8 cellular contexts compared by ENCODE assay signal in the genomic region with DNA sequence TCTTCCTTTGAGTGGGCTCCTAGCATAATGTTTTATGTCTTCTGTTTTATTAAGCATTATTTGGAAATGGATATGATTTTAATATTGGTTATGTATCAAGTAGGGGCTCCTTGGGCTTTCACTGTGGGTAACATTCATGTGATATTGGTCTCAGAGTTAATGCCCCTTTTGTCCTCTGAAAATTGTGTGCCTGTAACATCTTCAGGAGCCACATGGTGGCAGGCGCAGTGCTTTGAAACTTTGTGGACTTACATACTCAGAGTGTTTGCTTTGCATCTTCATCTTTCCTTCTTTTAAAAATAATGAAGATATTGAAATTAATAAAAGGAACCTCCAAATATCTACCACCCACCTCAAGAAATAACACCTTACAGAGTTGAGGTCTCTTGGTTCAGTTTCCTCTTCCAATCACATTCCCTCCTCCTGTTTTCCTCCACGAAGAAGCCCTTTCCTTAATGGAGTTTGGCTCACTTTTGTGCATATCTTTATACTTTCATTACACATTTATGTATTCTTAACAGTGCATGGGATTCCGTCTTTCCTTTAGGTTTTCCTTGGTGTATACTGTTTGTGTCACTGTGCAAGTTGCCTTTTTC.
DNase-seq lines count a peak whose midpoint lies in the region; ATAC-seq and TF ChIP-seq lines count a peak whose summit lies in the region.

No MANE protein-coding gene starts in this region.

- H2BK12ac ChIP-seq in mesenchymal stem cell (ENCODE audit: low read length in 2 of 2) (no peak overlapping the region), neuronal stem cell (ENCODE audit: low read length) (no peak overlapping the region)

- no peak overlapping the region for H4K91ac ChIP-seq in mesenchymal stem cell (ENCODE audit: low read length)
- H4K91ac ChIP-seq in neuronal stem cell (ENCODE audit: low read depth, low read length, poor library complexity) = no peak overlapping the region

- H3K4me3 ChIP-seq in HCT116 (replicated peaks in 1 of 2; ENCODE audit: low read depth in 1 of 2, low read length in 2 of 2) = no peak overlapping the region
- no peak overlapping the region for H3K4me3 ChIP-seq in colonic mucosa
- no peak overlapping the region for H3K4me3 ChIP-seq in mesenchymal stem cell (ENCODE audit: insufficient read depth in 1 of 2, low read depth in 1 of 2, low read length in 2 of 2)
- no peak overlapping the region for H3K4me3 ChIP-seq in MG63
- no peak overlapping the region for H3K4me3 ChIP-seq in neuronal stem cell (ENCODE audit: low read length in 2 of 2)

- peak; percentile 37 to 52 (median 43); a peak in 5 of 6 replicates for TF ChIP-seq CTCF in HCT116 (IDR thresholded peaks at IDR 0.05 in 2 of 3, conservative IDR thresholded peaks at IDR 0.05 in 1 of 3; ENCODE audit: borderline replicate concordance in 1 of 3, insufficient read depth in 1 of 3, low read depth in 2 of 3, low read length in 2 of 3)
- peak; percentile 31 for TF ChIP-seq CTCF in colonic mucosa (IDR thresholded peaks at IDR 0.05)

- TF ChIP-seq RAD21 in HCT116 (IDR thresholded peaks at IDR 0.05; ENCODE audit: low read depth) = peak; percentile 53

- DNase-seq in COR-L47 (lab: John Stamatoyannopoulos, UW) = peak; percentile 50
- DNase-seq in HCT116 (ENCODE audit: low read depth, low spot score) = no peak
- no peak for DNase-seq in colonic mucosa
- peak; percentile 64 for DNase-seq in mesenchymal stem cell
- no peak for DNase-seq in MG63
- no peak for DNase-seq in GM03348 (ENCODE audit: low spot score)
- no peak for DNase-seq in neuronal stem cell (ENCODE audit: low spot score)

- H3K4me1 ChIP-seq in HCT116 (ENCODE audit: control insufficient read depth in 1 of 2, insufficient read depth in 2 of 2, low read length in 2 of 2) = no peaks in the 10 kb centered on the region
- no peaks in the 10 kb centered on the region for H3K4me1 ChIP-seq in colonic mucosa
- H3K4me1 ChIP-seq in mesenchymal stem cell (ENCODE audit: control insufficient read depth, insufficient read depth, low read depth, low read length) = peaks cover 20% of the 10 kb centered on the region
- peaks cover 0 to 1% of the 10 kb centered on the region in 2 donors for H3K4me1 ChIP-seq in neuronal stem cell (ENCODE audit: control insufficient read depth in 2 of 2, insufficient read depth in 1 of 2, low read depth in 1 of 2, low read length in 2 of 2)

- no peak overlapping the region for H2AK5ac ChIP-seq in mesenchymal stem cell (ENCODE audit: low read length, severe bottlenecking)
- no peak overlapping the region for H2AK5ac ChIP-seq in neuronal stem cell (ENCODE audit: low read depth, low read length)

- H3K4ac ChIP-seq in mesenchymal stem cell (ENCODE audit: low read depth in 1 of 2, low read length in 2 of 2) (no peak overlapping the region), neuronal stem cell (ENCODE audit: low read length) (no peak overlapping the region)

- POLR2A ChIA-PET in HCT116 (lab: Charles Lee) = no interaction called here

- H4K20me1 ChIP-seq in HCT116 (ENCODE audit: insufficient read depth) = no peaks in the 10 kb centered on the region

- no peaks in the 10 kb centered on the region for H3K9me2 ChIP-seq in HCT116 (ENCODE audit: insufficient read depth)

- H2BK120ac ChIP-seq in mesenchymal stem cell (ENCODE audit: low read depth, low read length) (no peak overlapping the region), neuronal stem cell (ENCODE audit: low read depth, low read length) (no peak overlapping the region)

- H3K9me3 ChIP-seq in HCT116 (ENCODE audit: control insufficient read depth in 1 of 2, insufficient read depth in 1 of 2, low read depth in 1 of 2, low read length in 2 of 2) = no peaks in the 10 kb centered on the region
- H3K9me3 ChIP-seq in colonic mucosa = no peaks in the 10 kb centered on the region
- no peaks in the 10 kb centered on the region for H3K9me3 ChIP-seq in mesenchymal stem cell (ENCODE audit: control insufficient read depth, low read length)
- H3K9me3 ChIP-seq in MG63 = no peaks in the 10 kb centered on the region
- no peaks in the 10 kb centered on the region for H3K9me3 ChIP-seq in neuronal stem cell (replicated peaks in 1 of 2; ENCODE audit: control insufficient read depth in 2 of 2, insufficient read depth in 1 of 2, low read depth in 1 of 2, low read length in 2 of 2)

- no TSS peak for BruUV-seq in HCT116 (replicated peaks; lab: Mats Ljungman, UMichigan)

- H3K4me2 ChIP-seq in HCT116 (ENCODE audit: low read length) (no peak overlapping the region), mesenchymal stem cell (ENCODE audit: low read length, poor library complexity, severe bottlenecking) (no peak overlapping the region), neuronal stem cell (ENCODE audit: insufficient read depth, low read length, poor library complexity, severe bottlenecking) (no peak overlapping the region)

- no peak overlapping the region for H3K18ac ChIP-seq in mesenchymal stem cell (ENCODE audit: low read depth in 1 of 2, low read length in 2 of 2)
- H3K18ac ChIP-seq in neuronal stem cell (ENCODE audit: low read length) = no peak overlapping the region

- RAD21 ChIA-PET in HCT116 (lab: Charles Lee; ENCODE audit: low non-redundant PET in 1 of 2, low total read pairs in 2 of 2, uncharacterized antibody in 2 of 2, unreplicated experiment in 2 of 2) = no interaction called here

- H2AFZ ChIP-seq in HCT116 (ENCODE audit: low read depth, low read length, poor library complexity, severe bottlenecking) (no peak overlapping the region), mesenchymal stem cell (ENCODE audit: low read depth, low read length) (no peak overlapping the region), neuronal stem cell (ENCODE audit: low read length) (no peak overlapping the region)

- 86% methylated on average over 1 of the region's 3 CpGs for WGBS in mesenchymal stem cell
- no CpG with 5 or more reads among the region's 3 CpGs for WGBS in neuronal stem cell (ENCODE audit: extremely low coverage in 2 of 2, insufficient read length in 2 of 2, insufficient replicate concordance in 1 of 2), 2 donors

- intact Hi-C loops in HCT116 (cut with micrococcal nuclease) = no loop called here
- intact Hi-C loops in colonic mucosa (cut with DNase I) = no loop called here

- H3K79me1 ChIP-seq in mesenchymal stem cell (replicated peaks; ENCODE audit: low read length, poor library complexity, severe bottlenecking) (no peaks in the 10 kb centered on the region), neuronal stem cell (ENCODE audit: low read depth, low read length) (no peaks in the 10 kb centered on the region)

- no peak overlapping the region for H2BK15ac ChIP-seq in mesenchymal stem cell (ENCODE audit: low read depth, poor library complexity, severe bottlenecking)
- H2BK15ac ChIP-seq in neuronal stem cell (ENCODE audit: low read length) = no peak overlapping the region

- CTCF ChIA-PET in HCT116 (lab: Charles Lee) = interaction anchor here (1.2 kb wide), 1 partner anchor 28 kb away, joined by 3 read pairs; no protein-coding TSS in a partner anchor

- H3K14ac ChIP-seq in mesenchymal stem cell (ENCODE audit: low read length in 2 of 2) = no peak overlapping the region
- H3K14ac ChIP-seq in neuronal stem cell (ENCODE audit: low read length) = no peak overlapping the region

- peak; percentile 70 for ATAC-seq in HCT116
- ATAC-seq in SK-N-SH treated with all-trans-retinoic acid at 6 μM for 48 hours = peak; percentile 87

- H3K27me3 ChIP-seq in HCT116 (ENCODE audit: insufficient read depth, low read length) = no peaks in the 10 kb centered on the region
- no peaks in the 10 kb centered on the region for H3K27me3 ChIP-seq in colonic mucosa
- H3K27me3 ChIP-seq in mesenchymal stem cell (ENCODE audit: control insufficient read depth in 1 of 2, insufficient read depth in 1 of 2, low read length in 2 of 2) = no peaks in the 10 kb centered on the region
- no peaks in the 10 kb centered on the region for H3K27me3 ChIP-seq in MG63
- no peaks in the 10 kb centered on the region for H3K27me3 ChIP-seq in neuronal stem cell (ENCODE audit: control insufficient read depth in 3 of 3, insufficient read depth in 3 of 3, low read depth in 1 of 3, low read length in 3 of 3)

- H3K36me3 ChIP-seq in HCT116 (ENCODE audit: control insufficient read depth in 1 of 2, insufficient read depth in 2 of 2, low read length in 2 of 2) (no peaks in the 10 kb centered on the region), colonic mucosa (no peaks in the 10 kb centered on the region), mesenchymal stem cell (ENCODE audit: control insufficient read depth in 1 of 2, insufficient read depth in 2 of 2, low read depth in 1 of 2, low read length in 2 of 2) (peaks cover 6 to 12% of the 10 kb centered on the region in 2 experiments), MG63 (no peaks in the 10 kb centered on the region), neuronal stem cell (replicated peaks in 1 of 2; ENCODE audit: control insufficient read depth in 2 of 2, insufficient read depth in 2 of 2, low read length in 2 of 2) (no peaks in the 10 kb centered on the region)

- no peak overlapping the region for H3K9ac ChIP-seq in HCT116 (ENCODE audit: low read length)
- no peak overlapping the region for H3K9ac ChIP-seq in colonic mucosa (ENCODE audit: low read depth in 2 of 2, low read length in 2 of 2)
- no peak overlapping the region for H3K9ac ChIP-seq in mesenchymal stem cell (ENCODE audit: low read length)
- H3K9ac ChIP-seq in neuronal stem cell (ENCODE audit: low read depth, low read length, poor library complexity) = no peak overlapping the region

- peaks cover 27% of the 10 kb centered on the region for H3K79me2 ChIP-seq in HCT116 (ENCODE audit: insufficient read depth, low read length)

- no peak overlapping the region for H4K8ac ChIP-seq in mesenchymal stem cell (ENCODE audit: low read length)
- no peak overlapping the region for H4K8ac ChIP-seq in neuronal stem cell (ENCODE audit: low read depth, low read length)

- H3K23ac ChIP-seq in mesenchymal stem cell (ENCODE audit: low read length in 2 of 2) (no peak overlapping the region), neuronal stem cell (ENCODE audit: low read depth, low read length, poor library complexity) (no peak overlapping the region)

- no peak for TF ChIP-seq POLR2A in HCT116 (IDR thresholded peaks at IDR 0.05; ENCODE audit: borderline replicate concordance, extremely low read depth, insufficient read depth, insufficient read length)

- H2BK5ac ChIP-seq in mesenchymal stem cell (ENCODE audit: low read depth, low read length, poor library complexity, severe bottlenecking) = no peak overlapping the region
- H2BK5ac ChIP-seq in neuronal stem cell (ENCODE audit: low read length) = no peak overlapping the region

- H3K27ac ChIP-seq in HCT116 (ENCODE audit: low read depth, low read length) (no peak overlapping the region), colonic mucosa (no peak overlapping the region), mesenchymal stem cell (ENCODE audit: low read length, poor library complexity, severe bottlenecking) (no peak overlapping the region), neuronal stem cell (replicated peaks; ENCODE audit: low read length) (no peak overlapping the region)

TF ChIP-seq in HCT116, 20 proteins besides CTCF, POLR2A, EP300 and RAD21 (continues in another document):
- TF ChIP-seq TCF7L2 (IDR thresholded peaks at IDR 0.05; ENCODE audit: borderline replicate concordance, extremely low read depth, insufficient read depth, insufficient read length) = no peak

TF ChIP-seq in SK-N-SH treated with all-trans-retinoic acid at 6 μM for 48 hours, 23 proteins besides CTCF, POLR2A, EP300 and RAD21 (continues in another document):
- TF ChIP-seq SNAI2 (CRISPR knock-in tag; IDR thresholded peaks at IDR 0.05) (no peak), CSDC2 (CRISPR knock-in tag; IDR thresholded peaks at IDR 0.05) (no peak), OSR1 (CRISPR knock-in tag; IDR thresholded peaks at IDR 0.05) (no peak)

Comparison
In these comparisons a context has a peak if more than half of its experiments do, and no peak if none do; other contexts are left out.
1. DNase-seq: peak in COR-L47 (single experiment) and mesenchymal stem cell (single experiment); none in HCT116 (single experiment), colonic mucosa (single experiment), MG63 (single experiment), GM03348 (single experiment) and neuronal stem cell (single experiment).